Comparison of ENCODE assay signal across 8 cellular contexts in the genomic region with DNA sequence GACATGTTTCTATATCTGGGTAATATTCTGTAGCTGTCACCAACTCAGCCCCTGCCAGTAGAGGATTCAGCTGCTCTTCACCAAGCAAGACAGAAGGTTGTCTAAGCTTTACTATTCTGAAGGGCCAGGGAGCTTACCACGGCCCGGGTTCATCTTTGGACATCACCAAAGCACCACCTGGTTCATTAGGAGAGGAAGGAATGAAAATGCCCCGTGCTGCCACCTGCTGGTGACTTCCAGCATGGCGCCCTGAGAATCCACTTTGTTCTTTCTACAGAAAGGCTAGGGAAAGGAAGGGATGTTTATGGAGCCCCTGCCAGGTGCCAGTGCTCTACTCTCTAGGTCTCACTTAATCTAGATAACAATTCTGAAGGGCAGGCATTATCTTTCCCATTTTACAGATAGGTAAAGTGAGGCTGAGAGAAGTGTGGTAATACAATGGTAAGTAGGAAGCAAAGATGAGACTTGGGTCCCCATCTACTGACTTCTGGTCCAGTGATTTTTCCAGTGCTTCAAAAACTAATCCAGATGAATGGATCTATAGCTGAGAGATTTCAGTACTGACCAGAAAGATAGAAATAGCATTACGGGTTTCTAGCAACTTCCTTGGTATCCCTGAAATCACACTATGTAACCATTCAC.
A peak's percentile ranks its signal among the peaks of the same experiment; 100 is the strongest.
DNase-seq lines count a peak whose midpoint lies in the region; ATAC-seq and TF ChIP-seq lines count a peak whose summit lies in the region.

No MANE protein-coding gene starts in this region.

- intact Hi-C loops in activated CD4-positive, alpha-beta T cell treated with anti-CD3 and anti-CD28 coated beads, Interleukin-2, amount 10 ng/mL, durations not matched to agents 24 days and 14 days (cut with micrococcal nuclease), result no loop called here
- intact Hi-C loops in stomach (cut with DNase I; ENCODE audit: low total_unique reads), result no loop called here

- H3K4me3 ChIP-seq in stomach, result no peak overlapping the region

- peak in 5 of 7 experiments; percentile 33 to 88 (median 84) for TF ChIP-seq CTCF in stomach (IDR thresholded peaks at IDR 0.05)

- H3K27ac Mint-ChIP-seq in activated CD4-positive, alpha-beta T cell treated with anti-CD3 and anti-CD28 coated beads, Interleukin-2, amount 10 ng/mL, durations not matched to agents 24 days and 14 days, result no peak overlapping the region

- no peaks in the 10 kb centered on the region for H3K9me3 ChIP-seq in stomach

- H3K36me3 Mint-ChIP-seq in activated CD4-positive, alpha-beta T cell treated with anti-CD3 and anti-CD28 coated beads, Interleukin-2, amount 10 ng/mL, durations not matched to agents 24 days and 14 days (ENCODE audit: low read depth), result no peaks in the 10 kb centered on the region

- DNase-seq in NOMO-1 treated with DMSO at 0.1 percent for 48 hours (lab: John Stamatoyannopoulos, UW; ENCODE audit: unreplicated experiment), result peak; percentile 45
- no peak for DNase-seq in NOMO-1 treated with dmso at 0.1 percent for 144 hours (lab: John Stamatoyannopoulos, UW; ENCODE audit: unreplicated experiment)
- peak; percentile 37 for DNase-seq in NCI-H2107 treated with DMSO at 0.1 percent for 48 hours (lab: John Stamatoyannopoulos, UW; ENCODE audit: unreplicated experiment)
- peak; percentile 87 for DNase-seq in activated CD4-positive, alpha-beta T cell treated with anti-CD3 and anti-CD28 coated beads, Interleukin-2, amount 10 ng/mL, durations not matched to agents 24 days and 14 days
- peak; percentile 14 for DNase-seq in effector CD4-positive, alpha-beta T cell
- DNase-seq in middle frontal gyrus (ENCODE audit: extremely low spot score, low spot score), result peak; percentile 43
- DNase-seq in stomach, result peak; percentile 74

- no peaks in the 10 kb centered on the region for H3K36me3 ChIP-seq in stomach

- peaks cover 0 to 19% (median 0%) of the 10 kb centered on the region in 3 donors for H3K27me3 ChIP-seq in stomach

- no peak overlapping the region for H3K4me3 Mint-ChIP-seq in activated CD4-positive, alpha-beta T cell treated with anti-CD3 and anti-CD28 coated beads, Interleukin-2, amount 10 ng/mL, durations not matched to agents 24 days and 14 days

- no peak overlapping the region for H3K27ac ChIP-seq in stomach

- ATAC-seq in HG02852 (IDR thresholded peaks at IDR 0.05; ENCODE audit: unreplicated experiment), result peak; percentile 81

- H3K27me3 Mint-ChIP-seq in activated CD4-positive, alpha-beta T cell treated with anti-CD3 and anti-CD28 coated beads, Interleukin-2, amount 10 ng/mL, durations not matched to agents 24 days and 14 days, result peaks cover 12% of the 10 kb centered on the region

- WGBS in stomach, 5 donors, result 15 to 25% (median 21%) methylated on average over 5 of the region's 5 CpGs

- no peak for TF ChIP-seq EP300 in stomach (IDR thresholded peaks at IDR 0.05)

- H3K4me1 ChIP-seq in stomach, result peaks cover 0 to 12% (median 9%) of the 10 kb centered on the region in 4 donors

- no peaks in the 10 kb centered on the region for H3K9me3 Mint-ChIP-seq in activated CD4-positive, alpha-beta T cell treated with anti-CD3 and anti-CD28 coated beads, Interleukin-2, amount 10 ng/mL, durations not matched to agents 24 days and 14 days

- TF ChIP-seq POLR2A in stomach (IDR thresholded peaks at IDR 0.05), result no peak

- H3K4me1 Mint-ChIP-seq in activated CD4-positive, alpha-beta T cell treated with anti-CD3 and anti-CD28 coated beads, Interleukin-2, amount 10 ng/mL, durations not matched to agents 24 days and 14 days, result no peaks in the 10 kb centered on the region
